In genomic region chr18:49055787-49056186, GRCh38 we compare ENCODE assay signal across 9 cellular contexts.
DNase-seq lines count a peak whose midpoint lies in the region; ATAC-seq and TF ChIP-seq lines count a peak whose summit lies in the region.
"Had no signal": no experiment of that assay in that cellular context is flagged by ENCODE, and none has a peak within 500 bp of the region (broad histone marks: within the 10 kb centered on the region; RNA-seq: fewer than 3 reads in every experiment).

No MANE protein-coding gene starts in this region.

- H3K36me3 Mint-ChIP-seq in CD4-positive, CD25-positive, alpha-beta regulatory T cell: peaks cover 13% of the 10 kb centered on the region
- H3K36me3 Mint-ChIP-seq in effector memory CD8-positive, alpha-beta T cell (ENCODE audit: insufficient read depth): peaks cover 3% of the 10 kb centered on the region

- no peaks in the 10 kb centered on the region for H3K9me3 ChIP-seq in CD4-positive, CD25-positive, alpha-beta regulatory T cell (ENCODE audit: control insufficient read depth in 2 of 2, low read length in 2 of 2)
- H3K9me3 ChIP-seq in PC-3 (ENCODE audit: low read length): no peaks in the 10 kb centered on the region
- H3K9me3 ChIP-seq: body of pancreas had no signal

- no peak overlapping the region for H3K4me2 ChIP-seq in PC-3 (ENCODE audit: low read length)

- no peak overlapping the region for H3K4me3 Mint-ChIP-seq in CD4-positive, CD25-positive, alpha-beta regulatory T cell
- H3K4me3 Mint-ChIP-seq in effector memory CD8-positive, alpha-beta T cell: peak overlapping the region; percentile 8 to 29

- H3K9me3 Mint-ChIP-seq in CD4-positive, CD25-positive, alpha-beta regulatory T cell: no peaks in the 10 kb centered on the region
- no peaks in the 10 kb centered on the region for H3K9me3 Mint-ChIP-seq in effector memory CD8-positive, alpha-beta T cell

- no peak overlapping the region for H3K27ac ChIP-seq in CD4-positive, CD25-positive, alpha-beta regulatory T cell (ENCODE audit: insufficient read depth, low read length, poor library complexity, severe bottlenecking)
- H3K27ac ChIP-seq in PC-3 (ENCODE audit: low read length): no peak overlapping the region
- H3K27ac ChIP-seq: body of pancreas had no signal

- CTCF ChIA-PET in PC-3 (lab: Charles Lee): no interaction called here

- H3K27me3 ChIP-seq in CD4-positive, CD25-positive, alpha-beta regulatory T cell (ENCODE audit: control insufficient read depth, insufficient read depth, low read length): no peaks in the 10 kb centered on the region
- H3K27me3 ChIP-seq in PC-3 (ENCODE audit: low read length): no peaks in the 10 kb centered on the region
- H3K27me3 ChIP-seq: body of pancreas had no signal

- no peaks in the 10 kb centered on the region for H3K36me3 ChIP-seq in CD4-positive, CD25-positive, alpha-beta regulatory T cell (ENCODE audit: control insufficient read depth, insufficient read depth, low read length)
- no peaks in the 10 kb centered on the region for H3K36me3 ChIP-seq in PC-3 (ENCODE audit: low read depth, low read length)

- DNase-seq in CD4-positive, CD25-positive, alpha-beta regulatory T cell: peak in 1 of 3 donors; percentile 35
- DNase-seq in PC-3 (peak; percentile 5), sciatic nerve (ENCODE audit: low spot score) (peak; percentile 72), midbrain (lab: John Stamatoyannopoulos, UW) (no peak), NCI-H345 (lab: John Stamatoyannopoulos, UW) (no peak), 8988T (no peak)
- no peak for DNase-seq in effector memory CD8-positive, alpha-beta T cell

- H4K20me1 ChIP-seq in PC-3 (ENCODE audit: low read length): no peaks in the 10 kb centered on the region

- POLR2A ChIA-PET in PC-3 (lab: Charles Lee; ENCODE audit: unreplicated experiment): no interaction called here

- ATAC-seq in CD4-positive, CD25-positive, alpha-beta regulatory T cell (ENCODE audit: low read depth in 2 of 2): peak; percentile 32
- ATAC-seq in GM21786 (IDR thresholded peaks at IDR 0.05; ENCODE audit: unreplicated experiment): peak; percentile 60
- ATAC-seq in PC-3: peak; percentile 65; the same call in 1 of the 2 replicates
- no peak for ATAC-seq in effector memory CD8-positive, alpha-beta T cell (replicated peaks)
- peak; percentile 93 for ATAC-seq in sciatic nerve
- ATAC-seq: body of pancreas had no signal

- peaks cover 13 to 39% (median 26%) of the 10 kb centered on the region in 4 donors for H3K4me1 Mint-ChIP-seq in CD4-positive, CD25-positive, alpha-beta regulatory T cell
- peaks cover 36 to 39% of the 10 kb centered on the region in 2 donors for H3K4me1 Mint-ChIP-seq in effector memory CD8-positive, alpha-beta T cell (ENCODE audit: low read depth in 2 of 2)

- H3K4me3 ChIP-seq in CD4-positive, CD25-positive, alpha-beta regulatory T cell (ENCODE audit: low read depth, low read length): no peak overlapping the region
- H3K4me3 ChIP-seq in PC-3 (ENCODE audit: low read length): no peak overlapping the region
- H3K4me3 ChIP-seq: body of pancreas had no signal

- H3F3A ChIP-seq in PC-3 (ENCODE audit: low read length, unreplicated experiment): no peaks in the 10 kb centered on the region

- no peak overlapping the region for H2AFZ ChIP-seq in PC-3 (ENCODE audit: low read length)

- H3K27ac Mint-ChIP-seq in CD4-positive, CD25-positive, alpha-beta regulatory T cell: peak overlapping the region in 1 of 3 donors; percentile 76
- no peak overlapping the region for H3K27ac Mint-ChIP-seq in effector memory CD8-positive, alpha-beta T cell

- no TSS peak for BruUV-seq in PC-3 (replicated peaks; lab: Mats Ljungman, UMichigan)

- H3K4me1 ChIP-seq in CD4-positive, CD25-positive, alpha-beta regulatory T cell (ENCODE audit: control insufficient read depth, insufficient read depth, low read length, poor library complexity, severe bottlenecking): peaks cover 10% of the 10 kb centered on the region
- no peaks in the 10 kb centered on the region; the same call in 1 of the 2 replicates for H3K4me1 ChIP-seq in PC-3 (ENCODE audit: insufficient read depth, low read length)
- H3K4me1 ChIP-seq: body of pancreas had no signal

- H3K9ac ChIP-seq in PC-3 (ENCODE audit: low read length): no peak overlapping the region

- intact Hi-C loops in PC-3 (cut with micrococcal nuclease): no loop called here
- intact Hi-C loops in sciatic nerve (cut with DNase I): no loop called here

- no peaks in the 10 kb centered on the region for H3K79me2 ChIP-seq in PC-3 (ENCODE audit: low read length)

- H3K27me3 Mint-ChIP-seq in CD4-positive, CD25-positive, alpha-beta regulatory T cell: no peaks in the 10 kb centered on the region
- H3K27me3 Mint-ChIP-seq in effector memory CD8-positive, alpha-beta T cell: no peaks in the 10 kb centered on the region

- no peak for TF ChIP-seq CTCF in PC-3 (conservative IDR thresholded peaks at IDR 0.05; ENCODE audit: low read depth, low read length)

- no peaks in the 10 kb centered on the region for H3K9me2 ChIP-seq in PC-3 (replicated peaks; ENCODE audit: low read length)

Comparison
In these comparisons a context has a peak if more than half of its experiments do, and no peak if none do; other contexts are left out.
1. DNase-seq: peak in PC-3 (single experiment) and sciatic nerve (single experiment); none in effector memory CD8-positive, alpha-beta T cell (0 of 3), midbrain (single experiment), NCI-H345 (single experiment) and 8988T (single experiment).
2. H3K4me3 Mint-ChIP-seq: peak in effector memory CD8-positive, alpha-beta T cell (2 of 2); none in CD4-positive, CD25-positive, alpha-beta regulatory T cell (0 of 4).